ENCODE assay signal across 1 cellular context in genomic region chr14:58150243-58150805, GRCh38.
TF ChIP-seq lines count a peak whose summit lies in the region.

No MANE protein-coding gene starts in this region.

TF ChIP-seq in WTC11, 78 proteins besides CTCF, POLR2A, EP300 and RAD21 (continued from another document):
- TF ChIP-seq AFF4 (CRISPR knock-in tag; IDR thresholded peaks at IDR 0.05; ENCODE audit: borderline replicate concordance): no peak
- no peak for TF ChIP-seq ZBTB21 (CRISPR knock-in tag; IDR thresholded peaks at IDR 0.05; ENCODE audit: borderline replicate concordance)
- no peak for TF ChIP-seq TCF7 (CRISPR knock-in tag; IDR thresholded peaks at IDR 0.05; ENCODE audit: low read depth)
- no peak for TF ChIP-seq PRRX2 (CRISPR knock-in tag; IDR thresholded peaks at IDR 0.05)
